Comparison of ENCODE assay signal across 8 cellular contexts in the genomic region with DNA sequence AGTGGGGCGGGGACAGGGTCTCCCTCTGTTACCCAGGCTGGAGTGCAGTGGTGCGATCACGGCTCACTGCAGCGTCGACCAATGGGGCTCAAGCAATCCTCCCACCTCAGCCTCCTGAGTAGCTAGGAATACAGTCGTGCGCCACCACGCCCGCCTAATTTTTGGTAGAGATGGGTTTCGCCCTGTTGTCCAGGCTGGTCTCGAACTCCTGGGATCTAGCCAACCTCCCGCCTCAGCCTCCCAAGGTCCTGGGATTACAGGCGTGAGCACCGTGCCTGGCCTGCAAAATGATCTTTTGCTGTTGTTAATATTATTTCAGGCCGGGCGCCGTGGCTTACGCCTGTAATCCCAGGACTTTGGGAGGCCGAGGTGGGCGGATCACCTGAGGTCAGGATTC. TPM values are rescaled to one million over a fixed set of nuclear protein-coding genes. Genes with fewer than 3 reads are reported as not detected.
A peak's percentile ranks its signal among the peaks of the same experiment; 100 is the strongest.
DNase-seq lines count a peak whose midpoint lies in the region; ATAC-seq and TF ChIP-seq lines count a peak whose summit lies in the region.

No MANE protein-coding gene starts in this region.

- peak overlapping the region; percentile 89 to 94 for H3K27ac Mint-ChIP-seq in natural killer cell

- H3K36me3 ChIP-seq in ACC112 (ENCODE audit: insufficient read depth, low read length) (0 out of 2 replicates have a peak, but pooled peaks cover 6% of the 10 kb centered on the region), KOPT-K1 (ENCODE audit: insufficient read depth, low read length) (peaks cover 26% of the 10 kb centered on the region), duodenal mucosa (ENCODE audit: control insufficient read depth in 1 of 2, insufficient read depth in 2 of 2, low read length in 2 of 2) (peaks cover 6 to 9% of the 10 kb centered on the region in 2 donors)

- H3K27me3 ChIP-seq in ACC112 (ENCODE audit: insufficient read depth, low read length), result no peaks in the 10 kb centered on the region
- no peaks in the 10 kb centered on the region for H3K27me3 ChIP-seq in duodenal mucosa (ENCODE audit: control insufficient read depth in 1 of 2, insufficient read depth in 2 of 2, low read length in 2 of 2)
- no peaks in the 10 kb centered on the region for H3K27me3 ChIP-seq in foreskin keratinocyte

- intact Hi-C loops in natural killer cell (cut with micrococcal nuclease), result loop anchor here (1.0 kb wide), 1 partner anchor 47 kb away; no protein-coding TSS in a partner anchor

- H3K4me3 Mint-ChIP-seq in natural killer cell, result peak overlapping the region; percentile 97

- H3K27me3 Mint-ChIP-seq in natural killer cell (ENCODE audit: low read depth in 2 of 2), result no peaks in the 10 kb centered on the region

- H3K4me1 ChIP-seq in ACC112 (ENCODE audit: control insufficient read depth, insufficient read depth, low read length, unreplicated experiment) (peaks cover 16% of the 10 kb centered on the region), duodenal mucosa (ENCODE audit: control insufficient read depth in 1 of 2, insufficient read depth in 2 of 2, low read length in 2 of 2) (peaks cover 20 to 33% of the 10 kb centered on the region in 2 donors), foreskin keratinocyte (peaks cover 4% of the 10 kb centered on the region)

- DNase-seq in natural killer cell (no peak), NCI-H1694 (lab: John Stamatoyannopoulos, UW) (no peak), NCI-H1092 (lab: John Stamatoyannopoulos, UW) (no peak), COR-L47 (lab: John Stamatoyannopoulos, UW) (no peak), foreskin keratinocyte (no peak)

- H3K4me3 ChIP-seq in ACC112 (ENCODE audit: low read depth, low read length) (peak overlapping the region; percentile 98), duodenal mucosa (ENCODE audit: low read depth in 1 of 2, low read length in 2 of 2) (peak overlapping the region; percentile 97 to 98)

- peaks cover 31 to 40% of the 10 kb centered on the region in 2 donors for H3K4me1 Mint-ChIP-seq in natural killer cell

- peak overlapping the region; percentile 93 to 99 for H3K9ac ChIP-seq in duodenal mucosa (ENCODE audit: low read depth in 1 of 2, low read length in 2 of 2)

- H2AFZ ChIP-seq in ACC112 (ENCODE audit: low read length, unreplicated experiment), result peak overlapping the region; percentile 78

- peaks cover 8% of the 10 kb centered on the region for H3K9me3 ChIP-seq in KOPT-K1 (ENCODE audit: insufficient read depth, low read length, poor library complexity, severe bottlenecking)
- no peaks in the 10 kb centered on the region for H3K9me3 ChIP-seq in duodenal mucosa (ENCODE audit: control insufficient read depth in 1 of 2, low read length in 2 of 2)

- no peaks in the 10 kb centered on the region for H3K36me3 Mint-ChIP-seq in natural killer cell

- peaks cover 29% of the 10 kb centered on the region for H3K79me2 ChIP-seq in ACC112 (ENCODE audit: control insufficient read depth, insufficient read depth, low read length, unreplicated experiment)

- no peaks in the 10 kb centered on the region for H3K9me3 Mint-ChIP-seq in natural killer cell

- ATAC-seq in natural killer cell (no peak), foreskin keratinocyte (no peak)

- TF ChIP-seq CTCF in natural killer cell (IDR thresholded peaks at IDR 0.05), result no peak
- TF ChIP-seq CTCF in foreskin keratinocyte (conservative IDR thresholded peaks at IDR 0.05), result no peak

- H3K27ac ChIP-seq in ACC112 (ENCODE audit: low read depth, low read length) (no peak overlapping the region), KOPT-K1 (ENCODE audit: low read depth, low read length, poor library complexity, severe bottlenecking) (peak overlapping the region; percentile 82), duodenal mucosa (ENCODE audit: low read depth, low read length) (no peak overlapping the region), foreskin keratinocyte (no peak overlapping the region)

RNA-seq across cellular contexts. Expression of a gene that starts 0.6 kb away (rescaled TPM):
- 1 to 10 TPM; 6.9 to 9.0 (median 7.7) TPM for total RNA-seq in natural killer cell
- total RNA-seq in foreskin keratinocyte, result 12.4 and 12.7 TPM in 2 replicates
- polyA plus RNA-seq in foreskin keratinocyte, result 6.5 and 7.8 TPM in 2 replicates

RNA-seq across cellular contexts. Expression of a gene that starts 5.1 kb away (rescaled TPM):
- total RNA-seq in natural killer cell (1 to 10 TPM; 2.0 to 2.9 (median 2.7) TPM), foreskin keratinocyte (16.4 and 17.0 TPM in 2 replicates)
- 3.7 and 4.7 TPM in 2 replicates for polyA plus RNA-seq in foreskin keratinocyte
